ENCODE assay signal across 10 cellular contexts in genomic region chr2:113848758-113849460, GRCh38. TPM values are rescaled to one million over a fixed set of nuclear protein-coding genes. Genes with fewer than 3 reads are reported as not detected.
DNase-seq lines count a peak whose midpoint lies in the region; ATAC-seq and TF ChIP-seq lines count a peak whose summit lies in the region.
"Had no signal": no experiment of that assay in that cellular context is flagged by ENCODE, and none has a peak within 500 bp of the region (broad histone marks: within the 10 kb centered on the region; RNA-seq: fewer than 3 reads in every experiment).

No MANE protein-coding gene starts in this region.

- H3K4me3 ChIP-seq in uterus = no peak overlapping the region
- H3K4me3 ChIP-seq: stomach had no signal

- H3K36me3 Mint-ChIP-seq in activated naive CD4-positive, alpha-beta T cell treated with anti-CD3 and anti-CD28 coated beads, Interleukin-2, amount 50 U/mL, for 24 hours = peaks cover 20% of the 10 kb centered on the region

- H3K27me3 Mint-ChIP-seq in activated naive CD4-positive, alpha-beta T cell treated with anti-CD3 and anti-CD28 coated beads, Interleukin-2, amount 50 U/mL, for 24 hours = no peaks in the 10 kb centered on the region
- H3K27me3 Mint-ChIP-seq: naive B cell had no signal

- no peaks in the 10 kb centered on the region for H3K36me3 ChIP-seq in uterus
- H3K36me3 ChIP-seq: stomach had no signal

- DNase-seq in activated CD4-positive, alpha-beta T cell treated with anti-CD3 and anti-CD28 coated beads for 48 hours = peak; percentile 61
- no peak for DNase-seq in activated CD4-positive, alpha-beta T cell treated with anti-CD3 and anti-CD28 coated beads, Interleukin-2, amount 50 U/mL, for 4 hours
- peak; percentile 4 for DNase-seq in stimulated activated CD4-positive, alpha-beta T cell treated with anti-CD3 and anti-CD28 coated beads, Interleukin-4, amount 100 ng/mL, for 1 hour
- DNase-seq in DMS153 (lab: John Stamatoyannopoulos, UW) (no peak), uterus (no peak)
- DNase-seq: naive B cell, stomach had no signal

- peak overlapping the region; percentile 30 for H3K27ac Mint-ChIP-seq in activated naive CD4-positive, alpha-beta T cell treated with anti-CD3 and anti-CD28 coated beads, Interleukin-2, amount 50 U/mL, for 24 hours

- TF ChIP-seq POLR2A in uterus (IDR thresholded peaks at IDR 0.05) = no peak

- H3K9me3 Mint-ChIP-seq in activated naive CD4-positive, alpha-beta T cell treated with anti-CD3 and anti-CD28 coated beads, Interleukin-2, amount 50 U/mL, for 24 hours = peaks cover 4% of the 10 kb centered on the region

- TF ChIP-seq CTCF in uterus (IDR thresholded peaks at IDR 0.05) = no peak

- H3K4me1 ChIP-seq in uterus = no peaks in the 10 kb centered on the region

- H3K4me1 Mint-ChIP-seq in activated naive CD4-positive, alpha-beta T cell treated with anti-CD3 and anti-CD28 coated beads, Interleukin-2, amount 50 U/mL, for 24 hours = peaks cover 3% of the 10 kb centered on the region

- H3K9me3 ChIP-seq in uterus = no peaks in the 10 kb centered on the region
- H3K9me3 ChIP-seq: stomach had no signal

- no peak overlapping the region for H3K27ac ChIP-seq in uterus

- no peaks in the 10 kb centered on the region for H3K27me3 ChIP-seq in uterus
- H3K27me3 ChIP-seq: stomach had no signal

- no peak overlapping the region for H3K4me3 Mint-ChIP-seq in activated naive CD4-positive, alpha-beta T cell treated with anti-CD3 and anti-CD28 coated beads, Interleukin-2, amount 50 U/mL, for 24 hours

- ATAC-seq in HG03039 (IDR thresholded peaks at IDR 0.05; ENCODE audit: unreplicated experiment) (peak; percentile 76), HG03520 (IDR thresholded peaks at IDR 0.05; ENCODE audit: unreplicated experiment) (no peak)

- intact Hi-C loops in uterus (cut with DNase I; ENCODE audit: low total_unique reads) = no loop called here

RNA-seq across cellular contexts. Expression of gene ACTR3, which starts 41.0 kb away (rescaled TPM):
- total RNA-seq in uterus = 100 to 1,000 TPM in 3 of 4 donors, 10 to 100 TPM in 1; 70.0 to 179 (median 162) TPM

Comparison
In these comparisons a context has a peak if more than half of its experiments do, and no peak if none do; other contexts are left out.
1. DNase-seq: peak in activated CD4-positive, alpha-beta T cell treated with anti-CD3 and anti-CD28 coated beads for 48 hours (single experiment) and stimulated activated CD4-positive, alpha-beta T cell treated with anti-CD3 and anti-CD28 coated beads, Interleukin-4, amount 100 ng/mL, for 1 hour (single experiment); none in activated CD4-positive, alpha-beta T cell treated with anti-CD3 and anti-CD28 coated beads, Interleukin-2, amount 50 U/mL, for 4 hours (0 of 2), DMS153 (single experiment) and uterus (0 of 2).